In the genomic region with DNA sequence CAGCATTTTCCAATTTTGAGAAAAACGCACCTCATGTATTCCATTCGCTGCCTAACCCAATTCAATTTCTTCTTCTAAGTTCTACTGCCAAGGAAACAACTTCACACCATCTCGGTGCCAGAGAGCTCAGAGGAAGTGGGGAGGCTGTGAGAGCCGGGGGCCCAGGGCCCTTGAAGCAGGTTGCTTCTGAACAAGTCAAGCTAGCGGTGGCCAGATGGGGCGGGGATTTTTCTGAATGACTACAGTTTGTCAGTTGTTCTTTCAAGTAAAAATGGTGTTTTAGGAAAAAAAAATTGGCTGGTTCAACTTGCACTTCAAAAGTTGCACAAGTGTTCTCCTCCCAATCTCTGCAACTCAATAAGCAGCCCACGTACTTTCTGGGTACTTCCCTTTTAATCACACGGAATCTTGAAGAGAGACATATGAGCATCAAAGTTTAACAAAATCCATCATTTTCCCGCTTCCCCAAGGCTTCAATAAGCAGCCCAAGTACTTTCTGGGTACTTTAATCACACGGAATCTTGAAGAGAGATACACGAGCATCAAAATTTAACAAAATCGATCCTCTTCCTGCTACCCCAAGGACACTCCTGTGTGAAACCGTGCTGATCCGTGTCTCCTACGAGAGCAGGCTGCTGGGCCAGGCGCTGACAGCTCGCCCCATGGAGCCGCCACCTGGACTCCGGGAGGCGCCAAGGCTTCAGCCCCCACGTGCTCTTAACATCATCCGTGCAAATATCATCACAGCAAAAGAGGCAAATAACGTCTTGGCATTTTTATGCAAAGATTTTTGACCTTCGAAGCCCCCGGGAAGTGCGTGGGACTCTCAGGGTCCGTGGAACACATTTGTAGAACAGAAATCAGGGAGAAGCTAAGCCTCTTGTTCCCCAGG, we compare ENCODE assay signal across 12 cellular contexts.
DNase-seq lines count a peak whose midpoint lies in the region; ATAC-seq and TF ChIP-seq lines count a peak whose summit lies in the region.
"Had no signal": no experiment of that assay in that cellular context is flagged by ENCODE, and none has a peak within 500 bp of the region (broad histone marks: within the 10 kb centered on the region; RNA-seq: fewer than 3 reads in every experiment).

No MANE protein-coding gene starts in this region.

- no peaks in the 10 kb centered on the region for H3K36me3 Mint-ChIP-seq in neural progenitor cell

- H3K4me1 Mint-ChIP-seq in neural progenitor cell, result peaks cover 24% of the 10 kb centered on the region

- peaks cover 4% of the 10 kb centered on the region for H3K4me1 ChIP-seq in neural progenitor cell
- H3K4me1 ChIP-seq: SJSA1 had no signal

- peak; percentile 7 for ATAC-seq in GM18867 (IDR thresholded peaks at IDR 0.05; ENCODE audit: unreplicated experiment)
- ATAC-seq in HG02798 (IDR thresholded peaks at IDR 0.05; ENCODE audit: poor library complexity, unreplicated experiment), result peak; percentile 4
- no peak for ATAC-seq in HG03460 (IDR thresholded peaks at IDR 0.05; ENCODE audit: unreplicated experiment)
- ATAC-seq in HG03442 (IDR thresholded peaks at IDR 0.05; ENCODE audit: unreplicated experiment), result no peak

- intact Hi-C loops in dorsolateral prefrontal cortex (cut with DNase I), result loop anchor here (2.0 to 10.0 kb wide), 3 partner anchors 122 to 409 kb away; no protein-coding TSS in a partner anchor

- peaks cover 0 to 42% (median 14%) of the 10 kb centered on the region in 45 donors for H3K27me3 ChIP-seq in dorsolateral prefrontal cortex
- H3K27me3 ChIP-seq in neural progenitor cell, result peaks cover 57% of the 10 kb centered on the region

- DNase-seq in dorsolateral prefrontal cortex (peak in 5 of 10 donors; percentile 41 to 73 (median 62)), neural progenitor cell (ENCODE audit: low spot score) (peak; percentile 34), SW 1271 (lab: John Stamatoyannopoulos, UW) (no peak), NCI-H187 (lab: John Stamatoyannopoulos, UW) (no peak)
- DNase-seq: activated gamma-delta T cell had no signal

- H3K36me3 ChIP-seq in neural progenitor cell, result no peaks in the 10 kb centered on the region
- H3K36me3 ChIP-seq: lower lobe of right lung, SJSA1, upper lobe of left lung had no signal

- no peak overlapping the region for H3K27ac ChIP-seq in dorsolateral prefrontal cortex
- no peak overlapping the region for H3K27ac ChIP-seq in neural progenitor cell
- H3K27ac ChIP-seq: lower lobe of right lung, SJSA1, upper lobe of left lung had no signal

- peak overlapping the region; percentile 12 for H2AFZ ChIP-seq in neural progenitor cell (replicated peaks)

- H3K4me3 ChIP-seq in dorsolateral prefrontal cortex (peak overlapping the region in 55 of 59 donors; percentile 0 to 59 (median 38)), neural progenitor cell (peak overlapping the region; percentile 14)
- H3K4me3 ChIP-seq: lower lobe of right lung, SJSA1, upper lobe of left lung had no signal

- no peaks in the 10 kb centered on the region for H3K79me2 ChIP-seq in neural progenitor cell (ENCODE audit: low read depth)

- H3K4me3 Mint-ChIP-seq in neural progenitor cell, result no peak overlapping the region

- H3K4me2 ChIP-seq in neural progenitor cell, result peak overlapping the region; percentile 56

- no peak overlapping the region for H3K27ac Mint-ChIP-seq in neural progenitor cell

- H3K27me3 Mint-ChIP-seq in neural progenitor cell (ENCODE audit: insufficient read depth, low read depth), result peaks cover 9% of the 10 kb centered on the region

- no peaks in the 10 kb centered on the region for H4K20me1 ChIP-seq in neural progenitor cell (ENCODE audit: low read depth)

- no peak overlapping the region for H3K9ac ChIP-seq in neural progenitor cell

- no peaks in the 10 kb centered on the region for H3K9me3 Mint-ChIP-seq in neural progenitor cell

- TF ChIP-seq CTCF in dorsolateral prefrontal cortex (IDR thresholded peaks at IDR 0.05 in 54 of 56, conservative IDR thresholded peaks at IDR 0.05 in 2 of 56; ENCODE audit: low read depth in 1 of 56, partially characterized antibody in 56 of 56), result no peak
- no peak for TF ChIP-seq CTCF in neural progenitor cell (IDR thresholded peaks at IDR 0.05)

- no peaks in the 10 kb centered on the region for H3K9me3 ChIP-seq in neural progenitor cell (ENCODE audit: low read depth)
- H3K9me3 ChIP-seq: lower lobe of right lung, SJSA1, upper lobe of left lung had no signal

- H3F3A ChIP-seq in neural progenitor cell (ENCODE audit: low read depth), result no peaks in the 10 kb centered on the region

Comparison
In these comparisons a context has a peak if more than half of its experiments do, and no peak if none do; other contexts are left out.
1. ATAC-seq: peak in GM18867 (single experiment) and HG02798 (single experiment); none in HG03460 (single experiment) and HG03442 (single experiment).